Comparison of ENCODE assay signal across 8 cellular contexts in genomic region chr14:20332386-20332945, GRCh38. TPM values are rescaled to one million over a fixed set of nuclear protein-coding genes. Genes with fewer than 3 reads are reported as not detected.
DNase-seq lines count a peak whose midpoint lies in the region; ATAC-seq, FAIRE-seq and TF ChIP-seq lines count a peak whose summit lies in the region.

No MANE protein-coding gene starts in this region.

- H3K4me3 ChIP-seq in GM23338 (peak overlapping the region; percentile 58), endodermal cell (ENCODE audit: low read length) (peak overlapping the region; percentile 86)

- no peaks in the 10 kb centered on the region; the same call in 1 of the 2 replicates for H3F3A ChIP-seq in GM23338 (replicated peaks; ENCODE audit: low read depth)

- peaks cover 56% of the 10 kb centered on the region for H3K79me2 ChIP-seq in GM23338 (replicated peaks; ENCODE audit: insufficient read depth)

- H3K9me3 Mint-ChIP-seq in GM23338 = no peaks in the 10 kb centered on the region
- H3K9me3 Mint-ChIP-seq in endodermal cell = no peaks in the 10 kb centered on the region

- H3K27ac Mint-ChIP-seq in GM23338 (peak overlapping the region; percentile 99), endodermal cell (peak overlapping the region; percentile 100)

- no peak for TF ChIP-seq CTCF in GM23338 (conservative IDR thresholded peaks at IDR 0.05; ENCODE audit: low read depth in 2 of 2)
- TF ChIP-seq CTCF in endodermal cell (conservative IDR thresholded peaks at IDR 0.05) = peak; percentile 23

- peaks cover 27% of the 10 kb centered on the region for H4K20me1 ChIP-seq in GM23338 (replicated peaks; ENCODE audit: insufficient read depth)

- H3K36me3 Mint-ChIP-seq in GM23338 (ENCODE audit: low read depth) (peaks cover 48% of the 10 kb centered on the region), endodermal cell (ENCODE audit: low read depth) (peaks cover 13% of the 10 kb centered on the region)

- peak overlapping the region; percentile 93 for H3K4me2 ChIP-seq in GM23338

- WGBS in endodermal cell (ENCODE audit: insufficient coverage in 1 of 2, insufficient read length in 1 of 2), 2 experiments = 0% methylated on average over 8 to 9 of the region's 9 CpGs

- H3K27me3 Mint-ChIP-seq in GM23338 (ENCODE audit: insufficient read depth, low read depth, poor library complexity) = peaks cover 3% of the 10 kb centered on the region
- no peaks in the 10 kb centered on the region for H3K27me3 Mint-ChIP-seq in endodermal cell (ENCODE audit: insufficient read depth)

- H3K9ac ChIP-seq in endodermal cell (ENCODE audit: extremely low read depth, low read length, poor library complexity, severe bottlenecking) = peak overlapping the region; percentile 87

- no peak for FAIRE-seq in GM19239 (lab: Jason Lieb, UNC)

- peak; percentile 21 for ATAC-seq in GM23338

- H3K36me3 ChIP-seq in GM23338 (ENCODE audit: insufficient read depth) (peaks cover 11% of the 10 kb centered on the region; the same call in 1 of the 2 replicates), endodermal cell (ENCODE audit: control insufficient read depth, insufficient read depth, low read length) (peaks cover 21% of the 10 kb centered on the region)

- H3K27ac ChIP-seq in GM23338 (ENCODE audit: low read depth) = peak overlapping the region; percentile 84
- H3K27ac ChIP-seq in endodermal cell (ENCODE audit: low read depth, low read length) = peak overlapping the region; percentile 73

- peaks cover 29% of the 10 kb centered on the region for H3K4me1 Mint-ChIP-seq in GM23338
- H3K4me1 Mint-ChIP-seq in endodermal cell = peaks cover 20% of the 10 kb centered on the region

- no peaks in the 10 kb centered on the region for H3K9me2 ChIP-seq in GM23338 (ENCODE audit: insufficient read depth)

- peak overlapping the region; percentile 98 for H3K4me3 Mint-ChIP-seq in GM23338
- H3K4me3 Mint-ChIP-seq in endodermal cell = peak overlapping the region; percentile 89

- peaks cover 16% of the 10 kb centered on the region for H3K4me1 ChIP-seq in GM23338 (ENCODE audit: insufficient read depth)
- no peaks in the 10 kb centered on the region for H3K4me1 ChIP-seq in endodermal cell (ENCODE audit: control insufficient read depth, insufficient read depth, low read length)

- DNase-seq in DMS79 (lab: John Stamatoyannopoulos, UW) (peak; percentile 57), GM23338 (ENCODE audit: low spot score) (peak; percentile 31), OCI-M1 (lab: John Stamatoyannopoulos, UW) (peak; percentile 41), endodermal cell (peak; percentile 53), myocyte (ENCODE audit: low read depth) (peak; percentile 34), middle frontal gyrus (ENCODE audit: extremely low spot score, low spot score) (no peak), GM19239 (ENCODE audit: insufficient read length, low spot score) (no peak), EL (no peak)

- no peaks in the 10 kb centered on the region for H3K9me3 ChIP-seq in endodermal cell (ENCODE audit: control insufficient read depth, low read length)

- no peak overlapping the region for H2AFZ ChIP-seq in GM23338

- H3K27me3 ChIP-seq in GM23338 (ENCODE audit: insufficient read depth) = no peaks in the 10 kb centered on the region
- H3K27me3 ChIP-seq in endodermal cell (ENCODE audit: control insufficient read depth, insufficient read depth, low read length, poor library complexity, severe bottlenecking) = no peaks in the 10 kb centered on the region

TF ChIP-seq in GM23338, 12 proteins besides CTCF, POLR2A, EP300 and RAD21 (continues in another document):
- TF ChIP-seq, protein P1, sequence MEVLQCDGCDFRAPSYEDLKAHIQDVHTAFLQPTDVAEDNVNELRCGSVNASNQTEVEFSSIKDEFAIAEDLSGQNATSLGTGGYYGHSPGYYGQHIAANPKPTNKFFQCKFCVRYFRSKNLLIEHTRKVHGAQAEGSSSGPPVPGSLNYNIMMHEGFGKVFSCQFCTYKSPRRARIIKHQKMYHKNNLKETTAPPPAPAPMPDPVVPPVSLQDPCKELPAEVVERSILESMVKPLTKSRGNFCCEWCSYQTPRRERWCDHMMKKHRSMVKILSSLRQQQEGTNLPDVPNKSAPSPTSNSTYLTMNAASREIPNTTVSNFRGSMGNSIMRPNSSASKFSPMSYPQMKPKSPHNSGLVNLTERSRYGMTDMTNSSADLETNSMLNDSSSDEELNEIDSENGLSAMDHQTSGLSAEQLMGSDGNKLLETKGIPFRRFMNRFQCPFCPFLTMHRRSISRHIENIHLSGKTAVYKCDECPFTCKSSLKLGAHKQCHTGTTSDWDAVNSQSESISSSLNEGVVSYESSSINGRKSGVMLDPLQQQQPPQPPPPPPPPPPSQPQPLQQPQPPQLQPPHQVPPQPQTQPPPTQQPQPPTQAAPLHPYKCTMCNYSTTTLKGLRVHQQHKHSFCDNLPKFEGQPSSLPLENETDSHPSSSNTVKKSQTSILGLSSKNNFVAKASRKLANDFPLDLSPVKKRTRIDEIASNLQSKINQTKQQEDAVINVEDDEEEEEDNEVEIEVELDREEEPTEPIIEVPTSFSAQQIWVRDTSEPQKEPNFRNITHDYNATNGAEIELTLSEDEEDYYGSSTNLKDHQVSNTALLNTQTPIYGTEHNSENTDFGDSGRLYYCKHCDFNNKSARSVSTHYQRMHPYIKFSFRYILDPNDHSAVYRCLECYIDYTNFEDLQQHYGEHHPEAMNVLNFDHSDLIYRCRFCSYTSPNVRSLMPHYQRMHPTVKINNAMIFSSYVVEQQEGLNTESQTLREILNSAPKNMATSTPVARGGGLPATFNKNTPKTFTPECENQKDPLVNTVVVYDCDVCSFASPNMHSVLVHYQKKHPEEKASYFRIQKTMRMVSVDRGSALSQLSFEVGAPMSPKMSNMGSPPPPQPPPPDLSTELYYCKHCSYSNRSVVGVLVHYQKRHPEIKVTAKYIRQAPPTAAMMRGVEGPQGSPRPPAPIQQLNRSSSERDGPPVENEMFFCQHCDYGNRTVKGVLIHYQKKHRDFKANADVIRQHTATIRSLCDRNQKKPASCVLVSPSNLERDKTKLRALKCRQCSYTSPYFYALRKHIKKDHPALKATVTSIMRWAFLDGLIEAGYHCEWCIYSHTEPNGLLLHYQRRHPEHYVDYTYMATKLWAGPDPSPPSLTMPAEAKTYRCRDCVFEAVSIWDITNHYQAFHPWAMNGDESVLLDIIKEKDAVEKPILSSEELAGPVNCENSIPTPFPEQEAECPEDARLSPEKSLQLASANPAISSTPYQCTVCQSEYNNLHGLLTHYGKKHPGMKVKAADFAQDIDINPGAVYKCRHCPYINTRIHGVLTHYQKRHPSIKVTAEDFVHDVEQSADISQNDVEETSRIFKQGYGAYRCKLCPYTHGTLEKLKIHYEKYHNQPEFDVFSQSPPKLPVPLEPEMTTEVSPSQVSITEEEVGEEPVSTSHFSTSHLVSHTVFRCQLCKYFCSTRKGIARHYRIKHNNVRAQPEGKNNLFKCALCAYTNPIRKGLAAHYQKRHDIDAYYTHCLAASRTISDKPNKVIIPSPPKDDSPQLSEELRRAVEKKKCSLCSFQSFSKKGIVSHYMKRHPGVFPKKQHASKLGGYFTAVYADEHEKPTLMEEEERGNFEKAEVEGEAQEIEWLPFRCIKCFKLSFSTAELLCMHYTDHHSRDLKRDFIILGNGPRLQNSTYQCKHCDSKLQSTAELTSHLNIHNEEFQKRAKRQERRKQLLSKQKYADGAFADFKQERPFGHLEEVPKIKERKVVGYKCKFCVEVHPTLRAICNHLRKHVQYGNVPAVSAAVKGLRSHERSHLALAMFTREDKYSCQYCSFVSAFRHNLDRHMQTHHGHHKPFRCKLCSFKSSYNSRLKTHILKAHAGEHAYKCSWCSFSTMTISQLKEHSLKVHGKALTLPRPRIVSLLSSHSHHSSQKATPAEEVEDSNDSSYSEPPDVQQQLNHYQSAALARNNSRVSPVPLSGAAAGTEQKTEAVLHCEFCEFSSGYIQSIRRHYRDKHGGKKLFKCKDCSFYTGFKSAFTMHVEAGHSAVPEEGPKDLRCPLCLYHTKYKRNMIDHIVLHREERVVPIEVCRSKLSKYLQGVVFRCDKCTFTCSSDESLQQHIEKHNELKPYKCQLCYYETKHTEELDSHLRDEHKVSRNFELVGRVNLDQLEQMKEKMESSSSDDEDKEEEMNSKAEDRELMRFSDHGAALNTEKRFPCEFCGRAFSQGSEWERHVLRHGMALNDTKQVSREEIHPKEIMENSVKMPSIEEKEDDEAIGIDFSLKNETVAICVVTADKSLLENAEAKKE (CRISPR knock-in tag; IDR thresholded peaks at IDR 0.05) = no peak
- TF ChIP-seq EZH2 (IDR thresholded peaks at IDR 0.05; ENCODE audit: low read depth, unreplicated experiment) = no peak
- TF ChIP-seq ZNF331 (CRISPR knock-in tag; IDR thresholded peaks at IDR 0.05; ENCODE audit: low read depth) = no peak
- TF ChIP-seq STAT1 (IDR thresholded peaks at IDR 0.05; ENCODE audit: unreplicated experiment) = no peak
- TF ChIP-seq ETS1 (IDR thresholded peaks at IDR 0.05) = no peak
- no peak for TF ChIP-seq ZNF114 (CRISPR knock-in tag; IDR thresholded peaks at IDR 0.05)
- no peak for TF ChIP-seq JUNB (IDR thresholded peaks at IDR 0.05; ENCODE audit: unreplicated experiment)

RNA-seq across cellular contexts. Expression of gene CCNB1IP1, which starts 0.6 kb away (rescaled TPM):
- total RNA-seq in GM23338 (2014; rRNA removed; shearing (Covaris generic)) = 247 and 254 TPM in 2 replicates
- 108 and 110 TPM in 2 replicates for polyA plus RNA-seq in GM23338 (2016; fragmentation: Nextera tagmentation; extraction: Ambion mirVana)
- total RNA-seq in endodermal cell = 10 to 100 TPM; 96.1 to 99.5 TPM
- polyA plus RNA-seq in endodermal cell (2013, experiment 1 of 2) = 201 TPM
- 181 TPM for polyA plus RNA-seq in endodermal cell (2013, experiment 2 of 2)
- total RNA-seq in myocyte = 39.9 and 50.2 TPM in 2 replicates
- polyA plus RNA-seq in myocyte (2012) = 37.9 TPM

RNA-seq across cellular contexts. Expression of gene PARP2, which starts 11.0 kb away (rescaled TPM):
- total RNA-seq in GM23338 (2014; rRNA removed; shearing (Covaris generic)) = 27.0 and 27.8 TPM in 2 replicates
- polyA plus RNA-seq in GM23338 (2016; fragmentation: Nextera tagmentation; extraction: Ambion mirVana) = 39.5 and 42.7 TPM in 2 replicates
- total RNA-seq in endodermal cell (10 to 100 TPM; 36.1 to 63.7 TPM), myocyte (17.2 and 21.1 TPM in 2 replicates)
- 55.1 TPM for polyA plus RNA-seq in endodermal cell (2013, experiment 1 of 2)
- 51.5 TPM for polyA plus RNA-seq in endodermal cell (2013, experiment 2 of 2)
- 16.8 TPM for polyA plus RNA-seq in myocyte (2012)

RNA-seq across cellular contexts. Expression of gene TTC5, which starts 26.7 kb away (rescaled TPM):
- total RNA-seq in GM23338 (2014; rRNA removed; shearing (Covaris generic)) = 14.6 and 16.4 TPM in 2 replicates
- polyA plus RNA-seq in GM23338 (2016; fragmentation: Nextera tagmentation; extraction: Ambion mirVana) = 9.3 and 11.9 TPM in 2 replicates
- total RNA-seq in endodermal cell (10 to 100 TPM; 20.1 to 20.5 TPM), myocyte (9.6 and 11.3 TPM in 2 replicates)
- 16.2 TPM for polyA plus RNA-seq in endodermal cell (2013, experiment 1 of 2)
- 14.2 TPM for polyA plus RNA-seq in endodermal cell (2013, experiment 2 of 2)
- 22.9 TPM for polyA plus RNA-seq in myocyte (2012)

Comparison
In these comparisons a context has a peak if more than half of its experiments do, and no peak if none do; other contexts are left out.
1. DNase-seq: peak in DMS79 (single experiment), GM23338 (single experiment), OCI-M1 (single experiment), endodermal cell (single experiment) and myocyte (single experiment); none in middle frontal gyrus (single experiment), GM19239 (single experiment) and EL (single experiment).